Comparison of ENCODE assay signal across 1 cellular context in genomic region chr19:37989855-37990254, GRCh38.
TF ChIP-seq lines count a peak whose summit lies in the region.

No MANE protein-coding gene starts in this region.

TF ChIP-seq in GM23338, 12 proteins besides CTCF, POLR2A, EP300 and RAD21:
- TF ChIP-seq CREB1 (CRISPR knock-in tag; IDR thresholded peaks at IDR 0.05; ENCODE audit: low read depth) = peak; percentile 82
- peak; percentile 37; the same call in 1 of the 2 replicates for TF ChIP-seq POLR2AphosphoS5 (IDR thresholded peaks at IDR 0.05; ENCODE audit: low read depth)
- TF ChIP-seq JUNB (IDR thresholded peaks at IDR 0.05; ENCODE audit: unreplicated experiment) = no peak
